14 cellular contexts compared by ENCODE assay signal in the genomic region with DNA sequence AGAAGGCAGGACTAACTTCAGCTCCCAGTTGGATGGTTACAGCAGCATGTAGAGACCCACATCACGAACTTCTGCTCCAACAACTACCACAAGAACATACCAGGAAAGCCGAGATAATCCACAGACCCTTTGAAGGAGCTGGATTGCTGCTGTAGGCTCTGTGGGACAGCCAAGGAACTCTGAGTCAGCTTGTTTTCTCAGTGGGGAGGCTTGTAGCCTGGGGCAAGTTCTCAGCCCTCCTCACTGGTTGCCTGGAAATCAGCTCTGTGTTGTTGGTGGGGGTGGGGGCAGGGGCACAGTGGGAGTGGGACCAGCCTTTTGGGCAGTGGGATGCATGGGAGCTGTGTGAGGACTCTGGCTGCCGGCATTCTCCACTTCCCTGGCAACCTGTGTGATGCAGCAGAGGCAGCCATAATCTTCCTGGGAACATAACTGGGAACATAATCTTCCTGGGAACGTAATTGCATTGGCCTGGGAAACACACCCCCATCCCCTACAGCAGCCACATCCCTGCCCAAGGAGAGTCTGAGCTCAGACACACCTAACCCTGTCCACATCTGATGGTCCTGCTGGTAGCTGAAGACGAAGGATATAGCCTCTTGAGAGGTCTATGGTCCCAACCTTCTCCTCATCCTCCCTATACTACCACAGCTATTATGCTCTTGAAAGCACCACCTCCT.
DNase-seq lines count a peak whose midpoint lies in the region; ATAC-seq, FAIRE-seq and TF ChIP-seq lines count a peak whose summit lies in the region.
"Had no signal": no experiment of that assay in that cellular context is flagged by ENCODE, and none has a peak within 500 bp of the region (broad histone marks: within the 10 kb centered on the region; RNA-seq: fewer than 3 reads in every experiment).

No MANE protein-coding gene starts in this region.

- no peak overlapping the region for H4K5ac ChIP-seq in H1 (ENCODE audit: insufficient read length, low read depth, low read length)

- no peak overlapping the region for H2AK5ac ChIP-seq in H1 (ENCODE audit: low read depth, low read length)

- TF ChIP-seq RAD21 in H1 (IDR thresholded peaks at IDR 0.05 in 1 of 2, conservative IDR thresholded peaks at IDR 0.05 in 1 of 2; ENCODE audit: low read depth in 2 of 2, low read length in 2 of 2), result no peak

- no peak overlapping the region for H2BK5ac ChIP-seq in H1 (ENCODE audit: low read depth, low read length)

- H2AFZ ChIP-seq in H1 (ENCODE audit: low read length), result no peak overlapping the region

- no peak overlapping the region for H2BK20ac ChIP-seq in H1 (ENCODE audit: low read length)

- no peak overlapping the region for H3K4me2 ChIP-seq in H1 (ENCODE audit: insufficient read depth in 1 of 2, low read depth in 2 of 2, low read length in 2 of 2)

- H3K79me1 ChIP-seq in H1 (ENCODE audit: low read depth, low read length), result no peaks in the 10 kb centered on the region

- in situ Hi-C loops in Panc1 (cut with HindIII; ENCODE audit: low pct_unique_long_range_greater_than_20kb, low sequenced_read_pairs), result no loop called here

- CTCF ChIA-PET in Panc1 (lab: Charles Lee) (no interaction called here), H1 (lab: Charles Lee; ENCODE audit: partially characterized antibody) (interaction anchor here (0.8 kb wide), 1 partner anchor 14 kb away, joined by 3 read pairs; no protein-coding TSS in a partner anchor)

- no peak overlapping the region for H3K23ac ChIP-seq in H1 (ENCODE audit: insufficient read length)

- no peaks in the 10 kb centered on the region for H4K20me1 ChIP-seq in H1 (replicated peaks in 1 of 2; ENCODE audit: control insufficient read depth in 1 of 2, insufficient read depth in 2 of 2, low read length in 2 of 2)

- 0 out of 2 replicates have a peak overlapping the region, but pooled peaks have one; percentile 42 for H3K27ac ChIP-seq in Panc1 (ENCODE audit: low read length)
- no peak overlapping the region for H3K27ac ChIP-seq in H1 (ENCODE audit: low read depth, low read length)
- no peak overlapping the region for H3K27ac ChIP-seq in coronary artery

- DNase-seq in GM04503 (ENCODE audit: low read depth), result peak; percentile 69
- no peak for DNase-seq in Panc1 (ENCODE audit: low read depth, low spot score)
- peak in 1 of 2 experiments; percentile 17 for DNase-seq in H1 (ENCODE audit: low read depth in 1 of 2, low spot score in 2 of 2)
- peak; percentile 1 for DNase-seq in pulmonary artery endothelial cell (ENCODE audit: low read depth, low spot score)
- no peak for DNase-seq in NCI-H345 treated with DMSO at 0.1 percent for 48 hours (lab: John Stamatoyannopoulos, UW; ENCODE audit: unreplicated experiment)
- no peak for DNase-seq in coronary artery (ENCODE audit: low spot score)
- DNase-seq in activated T-cell treated with anti-CD3 and anti-CD28 coated beads for 4 hours, result no peak
- DNase-seq: activated naive CD8-positive, alpha-beta T cell treated with anti-CD3 and anti-CD28 coated beads for 36 hours; effector memory CD8-positive, alpha-beta T cell; NCI-H1092; stimulated activated CD4-positive, alpha-beta T cell treated with anti-CD3 and anti-CD28 coated beads, Interleukin-4, amount 100 ng/mL, for 1 hour; stimulated activated naive CD8-positive, alpha-beta T cell treated with anti-CD3 and anti-CD28 coated beads, Interleukin-15, Interleukin-2, amounts not matched to agents 100 U/mL and 50 U/mL, for 24 hours had no signal

- H3K4me1 ChIP-seq in Panc1 (ENCODE audit: control insufficient read depth, insufficient read depth, low read length) (peaks cover 15% of the 10 kb centered on the region; the same call in 1 of the 2 replicates), H1 (replicated peaks in 1 of 4; ENCODE audit: control insufficient read depth in 3 of 4, insufficient read depth in 4 of 4, low read length in 3 of 4) (peaks cover 0 to 2% (median 0%) of the 10 kb centered on the region in 4 experiments; a peak in 1 of 7 replicates)

- no peak overlapping the region for H3K9ac ChIP-seq in H1 (replicated peaks in 1 of 4; ENCODE audit: extremely low read depth in 1 of 4, low read depth in 3 of 4, low read length in 3 of 4)

- no peak overlapping the region for H4K8ac ChIP-seq in H1 (ENCODE audit: extremely low read depth, insufficient read depth, low read length)

- no peak overlapping the region for H3K14ac ChIP-seq in H1 (ENCODE audit: insufficient read length)

- no peak overlapping the region for H3K4ac ChIP-seq in H1 (replicated peaks; ENCODE audit: insufficient read length, low read depth, low read length)

- H2BK12ac ChIP-seq in H1 (ENCODE audit: low read depth, low read length), result 0 out of 2 replicates have a peak overlapping the region, but pooled peaks have one; percentile 17

- H4K91ac ChIP-seq in H1 (replicated peaks; ENCODE audit: insufficient read length, low read length), result no peak overlapping the region

- no peaks in the 10 kb centered on the region for H3K36me3 ChIP-seq in Panc1 (ENCODE audit: control insufficient read depth, insufficient read depth, low read length)
- no peaks in the 10 kb centered on the region for H3K36me3 ChIP-seq in H1 (ENCODE audit: control insufficient read depth in 2 of 4, insufficient read depth in 4 of 4, low read length in 3 of 4)

- POLR2A ChIA-PET in Panc1 (lab: Charles Lee) (interaction anchor here (0.7 kb wide), 1 partner anchor 49 kb away, joined by 4 read pairs; no protein-coding TSS in a partner anchor), H1 (lab: Charles Lee; ENCODE audit: partially characterized antibody) (no interaction called here)

- peak; percentile 99 for ATAC-seq in Panc1
- ATAC-seq in HG03196 (IDR thresholded peaks at IDR 0.05; ENCODE audit: unreplicated experiment), result no peak
- ATAC-seq: effector memory CD8-positive, alpha-beta T cell; Right ventricle myocardium inferior; stimulated activated naive CD8-positive, alpha-beta T cell treated with anti-CD3 and anti-CD28 coated beads, Interleukin-15, Interleukin-2, amounts not matched to agents 100 U/mL and 50 U/mL, for 24 hours had no signal

- no peak overlapping the region for H2BK120ac ChIP-seq in H1 (replicated peaks; ENCODE audit: low read depth, low read length)

- no peak for FAIRE-seq in H1 (lab: Jason Lieb, UNC)

- intact Hi-C loops in Panc1 (cut with micrococcal nuclease; ENCODE audit: unreplicated experiment), result no loop called here

- H3K79me2 ChIP-seq in H1 (ENCODE audit: control insufficient read depth in 1 of 2, insufficient read depth in 2 of 2, low read length in 2 of 2), result no peaks in the 10 kb centered on the region

- no peak for TF ChIP-seq EP300 in H1 (IDR thresholded peaks at IDR 0.05; ENCODE audit: borderline replicate concordance in 1 of 2, low read depth in 2 of 2, low read length in 2 of 2)

- no peak overlapping the region for H2BK15ac ChIP-seq in H1 (ENCODE audit: low read length)

- TF ChIP-seq CTCF in Panc1 (IDR thresholded peaks at IDR 0.05), result no peak
- TF ChIP-seq CTCF in H1 (IDR thresholded peaks at IDR 0.05; ENCODE audit: control extremely low read depth in 1 of 3, insufficient read depth in 1 of 3, low read depth in 1 of 3, low read length in 3 of 3), result no peak
- no peak for TF ChIP-seq CTCF in coronary artery (IDR thresholded peaks at IDR 0.05)

- 84% methylated on average over 5 of the region's 5 CpGs; no CpG with 5 or more reads in 1 of the 2 experiments for WGBS in H1 (ENCODE audit: extremely low coverage in 1 of 2, insufficient coverage in 1 of 2, insufficient read length in 1 of 2, insufficient replicate concordance in 2 of 2, low coverage in 1 of 2, low lambda C conversion rate in 2 of 2, missing lambda C conversion rate in 1 of 2), 2 experiments

- no peak for TF ChIP-seq POLR2A in H1 (IDR thresholded peaks at IDR 0.05; ENCODE audit: control extremely low read depth in 1 of 2, low read depth in 2 of 2, low read length in 2 of 2)

- no TSS peak for BruUV-seq in Panc1 (replicated peaks; lab: Mats Ljungman, UMichigan)

- H3K27me3 ChIP-seq in Panc1 (ENCODE audit: control insufficient read depth, insufficient read depth, low read length), result no peaks in the 10 kb centered on the region
- no peaks in the 10 kb centered on the region for H3K27me3 ChIP-seq in H1 (replicated peaks in 1 of 4; ENCODE audit: control insufficient read depth in 3 of 4, extremely low read depth in 1 of 4, insufficient read depth in 3 of 4, low read length in 3 of 4)

- H3K18ac ChIP-seq in H1 (ENCODE audit: extremely low read depth, low read length), result no peak overlapping the region

- no peak overlapping the region for H3K56ac ChIP-seq in H1 (replicated peaks; ENCODE audit: insufficient read length, low read depth, low read length)

- H3K4me3 ChIP-seq in Panc1 (ENCODE audit: low read depth in 2 of 2, low read length in 2 of 2) (no peak overlapping the region), H1 (ENCODE audit: extremely low read depth in 1 of 4, insufficient read depth in 2 of 4, low read depth in 3 of 4, low read length in 4 of 4) (no peak overlapping the region), coronary artery (no peak overlapping the region)

- H3K23me2 ChIP-seq in H1 (ENCODE audit: low read depth, low read length), result no peaks in the 10 kb centered on the region

- H3K9me3 ChIP-seq in Panc1 (ENCODE audit: control insufficient read depth, insufficient read depth, low read depth, low read length) (no peaks in the 10 kb centered on the region), H1 (ENCODE audit: insufficient read depth in 2 of 2, low read depth in 1 of 2, low read length in 1 of 2) (no peaks in the 10 kb centered on the region)

TF ChIP-seq in H1, 55 proteins besides CTCF, POLR2A, EP300 and RAD21 (continues in another document):
- TF ChIP-seq CEBPB (IDR thresholded peaks at IDR 0.05; ENCODE audit: low read depth, low read length) (no peak), JUND (IDR thresholded peaks at IDR 0.05; ENCODE audit: low read length) (no peak), BRCA1 (IDR thresholded peaks at IDR 0.05; ENCODE audit: low read depth, low read length) (no peak), E2F6 (IDR thresholded peaks at IDR 0.05) (no peak), TAF7 (optimal IDR thresholded peaks at IDR 0.05; ENCODE audit: borderline replicate concordance, low read depth, low read length) (no peak), KDM1A (IDR thresholded peaks at IDR 0.05; ENCODE audit: borderline replicate concordance, low read length) (no peak), TCF12 (IDR thresholded peaks at IDR 0.05; ENCODE audit: low read depth, low read length) (no peak), SP2 (IDR thresholded peaks at IDR 0.05; ENCODE audit: low read length) (no peak), CTBP2 (IDR thresholded peaks at IDR 0.05; ENCODE audit: borderline replicate concordance, insufficient read depth, insufficient read length, low read length) (no peak), CHD2 (IDR thresholded peaks at IDR 0.05; ENCODE audit: low read length) (no peak), KDM5A (IDR thresholded peaks at IDR 0.05; ENCODE audit: low read length) (no peak), TBP (IDR thresholded peaks at IDR 0.05; ENCODE audit: low read depth, low read length) (no peak)

Comparison
In these comparisons a context has a peak if more than half of its experiments do, and no peak if none do; other contexts are left out.
1. DNase-seq: peak in GM04503 (single experiment) and pulmonary artery endothelial cell (single experiment); none in Panc1 (single experiment), NCI-H345 treated with DMSO at 0.1 percent for 48 hours (single experiment), coronary artery (single experiment) and activated T-cell treated with anti-CD3 and anti-CD28 coated beads for 4 hours (single experiment).